ENCODE assay signal across 4 cellular contexts in genomic region chr2:86430368-86430767, GRCh38.
TF ChIP-seq lines count a peak whose summit lies in the region.

No MANE protein-coding gene starts in this region.

TF ChIP-seq in HepG2, 621 proteins besides CTCF, POLR2A, EP300 and RAD21:
- TF ChIP-seq ZNF317 (CRISPR knock-in tag; IDR thresholded peaks at IDR 0.05) (peak; percentile 64; the same call in 1 of the 2 replicates), ZNF124 (CRISPR knock-in tag; IDR thresholded peaks at IDR 0.05) (no peak)

TF ChIP-seq in HEK293, 187 proteins besides CTCF, POLR2A, EP300 and RAD21:
- TF ChIP-seq ZNF621 (tag by site-specific recombination; IDR thresholded peaks at IDR 0.05), result no peak
- no peak for TF ChIP-seq ZNF121 (tag by site-specific recombination; IDR thresholded peaks at IDR 0.05)
- TF ChIP-seq, protein P1, sequence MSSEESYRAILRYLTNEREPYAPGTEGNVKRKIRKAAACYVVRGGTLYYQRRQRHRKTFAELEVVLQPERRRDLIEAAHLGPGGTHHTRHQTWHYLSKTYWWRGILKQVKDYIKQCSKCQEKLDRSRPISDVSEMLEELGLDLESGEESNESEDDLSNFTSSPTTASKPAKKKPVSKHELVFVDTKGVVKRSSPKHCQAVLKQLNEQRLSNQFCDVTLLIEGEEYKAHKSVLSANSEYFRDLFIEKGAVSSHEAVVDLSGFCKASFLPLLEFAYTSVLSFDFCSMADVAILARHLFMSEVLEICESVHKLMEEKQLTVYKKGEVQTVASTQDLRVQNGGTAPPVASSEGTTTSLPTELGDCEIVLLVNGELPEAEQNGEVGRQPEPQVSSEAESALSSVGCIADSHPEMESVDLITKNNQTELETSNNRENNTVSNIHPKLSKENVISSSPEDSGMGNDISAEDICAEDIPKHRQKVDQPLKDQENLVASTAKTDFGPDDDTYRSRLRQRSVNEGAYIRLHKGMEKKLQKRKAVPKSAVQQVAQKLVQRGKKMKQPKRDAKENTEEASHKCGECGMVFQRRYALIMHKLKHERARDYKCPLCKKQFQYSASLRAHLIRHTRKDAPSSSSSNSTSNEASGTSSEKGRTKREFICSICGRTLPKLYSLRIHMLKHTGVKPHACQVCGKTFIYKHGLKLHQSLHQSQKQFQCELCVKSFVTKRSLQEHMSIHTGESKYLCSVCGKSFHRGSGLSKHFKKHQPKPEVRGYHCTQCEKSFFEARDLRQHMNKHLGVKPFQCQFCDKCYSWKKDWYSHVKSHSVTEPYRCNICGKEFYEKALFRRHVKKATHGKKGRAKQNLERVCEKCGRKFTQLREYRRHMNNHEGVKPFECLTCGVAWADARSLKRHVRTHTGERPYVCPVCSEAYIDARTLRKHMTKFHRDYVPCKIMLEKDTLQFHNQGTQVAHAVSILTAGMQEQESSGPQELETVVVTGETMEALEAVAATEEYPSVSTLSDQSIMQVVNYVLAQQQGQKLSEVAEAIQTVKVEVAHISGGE (tag by site-specific recombination; conservative IDR thresholded peaks at IDR 0.05; ENCODE audit: low read depth), result no peak
- TF ChIP-seq, protein P2, sequence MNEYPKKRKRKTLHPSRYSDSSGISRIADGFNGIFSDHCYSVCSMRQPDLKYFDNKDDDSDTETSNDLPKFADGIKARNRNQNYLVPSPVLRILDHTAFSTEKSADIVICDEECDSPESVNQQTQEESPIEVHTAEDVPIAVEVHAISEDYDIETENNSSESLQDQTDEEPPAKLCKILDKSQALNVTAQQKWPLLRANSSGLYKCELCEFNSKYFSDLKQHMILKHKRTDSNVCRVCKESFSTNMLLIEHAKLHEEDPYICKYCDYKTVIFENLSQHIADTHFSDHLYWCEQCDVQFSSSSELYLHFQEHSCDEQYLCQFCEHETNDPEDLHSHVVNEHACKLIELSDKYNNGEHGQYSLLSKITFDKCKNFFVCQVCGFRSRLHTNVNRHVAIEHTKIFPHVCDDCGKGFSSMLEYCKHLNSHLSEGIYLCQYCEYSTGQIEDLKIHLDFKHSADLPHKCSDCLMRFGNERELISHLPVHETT (tag by site-specific recombination; IDR thresholded peaks at IDR 0.05), result no peak
- TF ChIP-seq ZNF140 (tag by site-specific recombination; IDR thresholded peaks at IDR 0.05), result no peak
- peak; percentile 44 for TF ChIP-seq SETDB1 (IDR thresholded peaks at IDR 0.05; ENCODE audit: insufficient read length, low read length)

TF ChIP-seq in WTC11, 78 proteins besides CTCF, POLR2A, EP300 and RAD21:
- TF ChIP-seq ZNF317 (CRISPR knock-in tag; IDR thresholded peaks at IDR 0.05; ENCODE audit: borderline replicate concordance, low read depth) (peak; percentile 45; the same call in 1 of the 2 replicates), ZSCAN18 (CRISPR knock-in tag; IDR thresholded peaks at IDR 0.05) (no peak), TCF7 (CRISPR knock-in tag; IDR thresholded peaks at IDR 0.05; ENCODE audit: low read depth) (no peak), PRRX2 (CRISPR knock-in tag; IDR thresholded peaks at IDR 0.05) (no peak), GRHL2 (CRISPR knock-in tag; IDR thresholded peaks at IDR 0.05; ENCODE audit: insufficient replicate concordance, severe bottlenecking) (no peak)

TF ChIP-seq in K562, 482 proteins besides CTCF, POLR2A, EP300 and RAD21:
- TF ChIP-seq SMAD3 (CRISPR knock-in tag; conservative IDR thresholded peaks at IDR 0.05) (no peak), ADNP (tag; IDR thresholded peaks at IDR 0.05) (no peak), TRIM28 (IDR thresholded peaks at IDR 0.05) (0 out of 2 replicates have a peak, but pooled peaks have one; percentile 52)
- TF ChIP-seq, protein P3, sequence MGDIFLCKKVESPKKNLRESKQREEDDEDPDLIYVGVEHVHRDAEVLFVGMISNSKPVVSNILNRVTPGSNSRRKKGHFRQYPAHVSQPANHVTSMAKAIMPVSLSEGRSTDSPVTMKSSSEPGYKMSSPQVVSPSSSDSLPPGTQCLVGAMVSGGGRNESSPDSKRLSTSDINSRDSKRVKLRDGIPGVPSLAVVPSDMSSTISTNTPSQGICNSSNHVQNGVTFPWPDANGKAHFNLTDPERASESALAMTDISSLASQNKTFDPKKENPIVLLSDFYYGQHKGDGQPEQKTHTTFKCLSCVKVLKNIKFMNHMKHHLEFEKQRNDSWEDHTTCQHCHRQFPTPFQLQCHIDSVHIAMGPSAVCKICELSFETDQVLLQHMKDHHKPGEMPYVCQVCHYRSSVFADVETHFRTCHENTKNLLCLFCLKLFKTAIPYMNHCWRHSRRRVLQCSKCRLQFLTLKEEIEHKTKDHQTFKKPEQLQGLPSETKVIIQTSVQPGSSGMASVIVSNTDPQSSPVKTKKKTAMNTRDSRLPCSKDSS (IDR thresholded peaks at IDR 0.05; ENCODE audit: low read depth, partially characterized antibody), result no peak
TF ChIP-seq in K562: peak in this region for 1.
